12 cellular contexts compared by ENCODE assay signal in genomic region chr3:59388555-59389280, GRCh38.
DNase-seq lines count a peak whose midpoint lies in the region; ATAC-seq and TF ChIP-seq lines count a peak whose summit lies in the region.
"Had no signal": no experiment of that assay in that cellular context is flagged by ENCODE, and none has a peak within 500 bp of the region (broad histone marks: within the 10 kb centered on the region; RNA-seq: fewer than 3 reads in every experiment).

No MANE protein-coding gene starts in this region.

- no peaks in the 10 kb centered on the region for H3K79me2 ChIP-seq in MM.1S (ENCODE audit: low read length)

- no peaks in the 10 kb centered on the region for H4K20me1 ChIP-seq in MM.1S (ENCODE audit: insufficient read depth, low read length)

- peak overlapping the region; percentile 34 for H2AFZ ChIP-seq in MM.1S (ENCODE audit: low read length)

- H3K4me1 ChIP-seq in MM.1S (ENCODE audit: low read length) (peaks cover 51% of the 10 kb centered on the region), lower lobe of right lung (no peaks in the 10 kb centered on the region), endodermal cell (ENCODE audit: control insufficient read depth, insufficient read depth, low read length) (no peaks in the 10 kb centered on the region)

- H3K9me3 Mint-ChIP-seq in endodermal cell = no peaks in the 10 kb centered on the region

- 0 out of 2 replicates have a peak overlapping the region, but pooled peaks have one; percentile 1 for H3K4me3 ChIP-seq in MM.1S (ENCODE audit: low read length)
- no peak overlapping the region for H3K4me3 ChIP-seq in lower lobe of right lung
- H3K4me3 ChIP-seq in endodermal cell (ENCODE audit: low read length) = no peak overlapping the region
- H3K4me3 ChIP-seq: ovary had no signal

- 86 to 100% methylated on average over 1 to 3 of the region's 3 CpGs for WGBS in endodermal cell (ENCODE audit: insufficient coverage in 1 of 2, insufficient read length in 1 of 2), 2 experiments

- H3F3A ChIP-seq in MM.1S (ENCODE audit: insufficient read depth, low read length) = peaks cover 23% of the 10 kb centered on the region

- no peaks in the 10 kb centered on the region for H3K27me3 ChIP-seq in MM.1S (replicated peaks; ENCODE audit: insufficient read depth, low read length)
- no peaks in the 10 kb centered on the region for H3K27me3 ChIP-seq in lower lobe of right lung (ENCODE audit: low read depth)
- no peaks in the 10 kb centered on the region for H3K27me3 ChIP-seq in endodermal cell (ENCODE audit: control insufficient read depth, insufficient read depth, low read length, poor library complexity, severe bottlenecking)
- H3K27me3 ChIP-seq: ovary had no signal

- no peaks in the 10 kb centered on the region for H3K4me1 Mint-ChIP-seq in endodermal cell

- H3K9ac ChIP-seq in MM.1S (ENCODE audit: low read length) (no peak overlapping the region; the same call in 1 of the 2 replicates), endodermal cell (ENCODE audit: extremely low read depth, low read length, poor library complexity, severe bottlenecking) (no peak overlapping the region)

- no peaks in the 10 kb centered on the region for H3K27me3 Mint-ChIP-seq in endodermal cell (ENCODE audit: insufficient read depth)

- no peak for TF ChIP-seq CTCF in MM.1S (IDR thresholded peaks at IDR 0.05; ENCODE audit: low read length)
- TF ChIP-seq CTCF in lower lobe of right lung (IDR thresholded peaks at IDR 0.05) = no peak
- TF ChIP-seq CTCF in endodermal cell (conservative IDR thresholded peaks at IDR 0.05) = no peak

- H3K36me3 Mint-ChIP-seq in endodermal cell (ENCODE audit: low read depth) = no peaks in the 10 kb centered on the region
- H3K36me3 Mint-ChIP-seq: brain had no signal

- peak; percentile 63 for ATAC-seq in GM21723 (IDR thresholded peaks at IDR 0.05; ENCODE audit: unreplicated experiment)
- ATAC-seq in lower lobe of right lung = no peak

- H3K27ac ChIP-seq in MM.1S (ENCODE audit: low read length) (peak overlapping the region; percentile 72), lower lobe of right lung (no peak overlapping the region), endodermal cell (ENCODE audit: low read depth, low read length) (no peak overlapping the region)
- H3K27ac ChIP-seq: 22Rv1, ovary had no signal

- peak overlapping the region; percentile 37; the same call in 1 of the 2 replicates for H3K4me2 ChIP-seq in MM.1S (ENCODE audit: low read depth, low read length)

- H3K36me3 ChIP-seq in MM.1S (replicated peaks; ENCODE audit: insufficient read depth, low read length) = no peaks in the 10 kb centered on the region
- H3K36me3 ChIP-seq in lower lobe of right lung = no peaks in the 10 kb centered on the region
- H3K36me3 ChIP-seq in endodermal cell (ENCODE audit: control insufficient read depth, insufficient read depth, low read length) = no peaks in the 10 kb centered on the region
- H3K36me3 ChIP-seq: ovary had no signal

- H3K4me3 Mint-ChIP-seq in endodermal cell = no peak overlapping the region
- H3K4me3 Mint-ChIP-seq: brain had no signal

- H3K9me2 ChIP-seq in MM.1S (replicated peaks; ENCODE audit: insufficient read depth, low read length) = no peaks in the 10 kb centered on the region

- H3K9me3 ChIP-seq in MM.1S (replicated peaks; ENCODE audit: insufficient read depth, low read length) (no peaks in the 10 kb centered on the region), lower lobe of right lung (no peaks in the 10 kb centered on the region), endodermal cell (ENCODE audit: control insufficient read depth, low read length) (peaks cover 6% of the 10 kb centered on the region)
- H3K9me3 ChIP-seq: ovary had no signal

- intact Hi-C loops in lower lobe of right lung (cut with DNase I) = no loop called here

- no peak overlapping the region for H3K27ac Mint-ChIP-seq in endodermal cell
- H3K27ac Mint-ChIP-seq: brain had no signal

- peak; percentile 7 for DNase-seq in DMS53 (lab: John Stamatoyannopoulos, UW)
- no peak for DNase-seq in DMS53 treated with DMSO at 0.1 percent for 48 hours (lab: John Stamatoyannopoulos, UW; ENCODE audit: unreplicated experiment)
- peak; percentile 66 for DNase-seq in MM.1S
- peak; percentile 26 for DNase-seq in iris pigment epithelial cell (ENCODE audit: low read depth)
- DNase-seq in lower lobe of right lung = no peak
- DNase-seq in endodermal cell = no peak
- no peak for DNase-seq in NCI-H146 treated with DMSO at 0.1 percent for 48 hours (lab: John Stamatoyannopoulos, UW; ENCODE audit: unreplicated experiment)
- DNase-seq: IMR-90, ovary had no signal

Comparison
In these comparisons a context has a peak if more than half of its experiments do, and no peak if none do; other contexts are left out.
1. DNase-seq: peak in DMS53 (single experiment), MM.1S (single experiment) and iris pigment epithelial cell (single experiment); none in DMS53 treated with DMSO at 0.1 percent for 48 hours (single experiment), lower lobe of right lung (single experiment), endodermal cell (single experiment) and NCI-H146 treated with DMSO at 0.1 percent for 48 hours (single experiment).